Comparison of ENCODE assay signal across 9 cellular contexts in genomic region chr3:152556731-152557254, GRCh38.
DNase-seq lines count a peak whose midpoint lies in the region; ATAC-seq and TF ChIP-seq lines count a peak whose summit lies in the region.
"Had no signal": no experiment of that assay in that cellular context is flagged by ENCODE, and none has a peak within 500 bp of the region (broad histone marks: within the 10 kb centered on the region; RNA-seq: fewer than 3 reads in every experiment).

No MANE protein-coding gene starts in this region.

- peaks cover 10% of the 10 kb centered on the region for H3K9me3 Mint-ChIP-seq in activated T-helper 1 cell treated with anti-CD3 and anti-CD28 coated beads, Interleukin-12 subunit alpha, Interleukin-12 subunit beta, Interleukin-2, Interleukin-4 antibody, amounts not matched to agents 30 ng/mL and 10 ng/mL and 1 ng/mL, durations not matched to agents 14 hours and 24 hours and 36 hours

- ATAC-seq in GM18907 (IDR thresholded peaks at IDR 0.05; ENCODE audit: unreplicated experiment) (peak; percentile 78), HG02884 (IDR thresholded peaks at IDR 0.05; ENCODE audit: unreplicated experiment) (peak; percentile 71), mucosa of descending colon (peak; percentile 59)

- no peaks in the 10 kb centered on the region for H3K4me1 ChIP-seq in mucosa of descending colon (ENCODE audit: low read depth)

- peak; percentile 60 for DNase-seq in amniotic epithelial cell (ENCODE audit: low read depth)
- DNase-seq in mucosa of descending colon, result no peak
- DNase-seq in stimulated activated CD4-positive, alpha-beta T cell treated with anti-CD3 and anti-CD28 coated beads, Interleukin-12 subunit alpha, Interleukin-12 subunit beta, amount 100 ng/mL, for 4 hours, result no peak
- no peak for DNase-seq in DMS114 treated with DMSO at 0.1 percent for 48 hours (lab: John Stamatoyannopoulos, UW; ENCODE audit: unreplicated experiment)
- DNase-seq in activated T-helper 1 cell treated with anti-CD3 and anti-CD28 coated beads, Interleukin-12 subunit alpha, Interleukin-12 subunit beta, Interleukin-2, Interleukin-4 antibody, amounts not matched to agents 30 ng/mL and 10 ng/mL and 1 ng/mL, durations not matched to agents 14 hours and 24 hours and 36 hours (ENCODE audit: low spot score), result no peak
- no peak for DNase-seq in head of caudate nucleus

- H3K9me3 ChIP-seq in mucosa of descending colon, result no peaks in the 10 kb centered on the region

- H3K4me1 Mint-ChIP-seq in activated T-helper 1 cell treated with anti-CD3 and anti-CD28 coated beads, Interleukin-12 subunit alpha, Interleukin-12 subunit beta, Interleukin-2, Interleukin-4 antibody, amounts not matched to agents 30 ng/mL and 10 ng/mL and 1 ng/mL, durations not matched to agents 14 hours and 24 hours and 36 hours (ENCODE audit: low read depth), result peaks cover 9% of the 10 kb centered on the region
- H3K4me1 Mint-ChIP-seq: IgD-negative memory B cell had no signal

- no peaks in the 10 kb centered on the region for H3K36me3 ChIP-seq in mucosa of descending colon (ENCODE audit: low read depth)

- intact Hi-C loops in mucosa of descending colon (cut with DNase I, micrococcal nuclease), result no loop called here
- intact Hi-C loops in activated T-helper 1 cell treated with anti-CD3 and anti-CD28 coated beads, Interleukin-12 subunit alpha, Interleukin-12 subunit beta, Interleukin-2, Interleukin-4 antibody, amounts not matched to agents 30 ng/mL and 10 ng/mL and 1 ng/mL, durations not matched to agents 14 hours and 24 hours and 36 hours (cut with micrococcal nuclease), result no loop called here
- intact Hi-C loops in head of caudate nucleus (cut with DNase I), result no loop called here

- H3K36me3 Mint-ChIP-seq in activated T-helper 1 cell treated with anti-CD3 and anti-CD28 coated beads, Interleukin-12 subunit alpha, Interleukin-12 subunit beta, Interleukin-2, Interleukin-4 antibody, amounts not matched to agents 30 ng/mL and 10 ng/mL and 1 ng/mL, durations not matched to agents 14 hours and 24 hours and 36 hours (ENCODE audit: low read depth), result no peaks in the 10 kb centered on the region

- H3K27me3 Mint-ChIP-seq in activated T-helper 1 cell treated with anti-CD3 and anti-CD28 coated beads, Interleukin-12 subunit alpha, Interleukin-12 subunit beta, Interleukin-2, Interleukin-4 antibody, amounts not matched to agents 30 ng/mL and 10 ng/mL and 1 ng/mL, durations not matched to agents 14 hours and 24 hours and 36 hours (ENCODE audit: insufficient read depth), result peaks cover 4% of the 10 kb centered on the region

- no peak for TF ChIP-seq CTCF in mucosa of descending colon (IDR thresholded peaks at IDR 0.05)

- H3K4me3 Mint-ChIP-seq in activated T-helper 1 cell treated with anti-CD3 and anti-CD28 coated beads, Interleukin-12 subunit alpha, Interleukin-12 subunit beta, Interleukin-2, Interleukin-4 antibody, amounts not matched to agents 30 ng/mL and 10 ng/mL and 1 ng/mL, durations not matched to agents 14 hours and 24 hours and 36 hours, result no peak overlapping the region
- H3K4me3 Mint-ChIP-seq: IgD-negative memory B cell had no signal

- no peak overlapping the region for H3K4me3 ChIP-seq in mucosa of descending colon

- no peak overlapping the region for H3K27ac Mint-ChIP-seq in activated T-helper 1 cell treated with anti-CD3 and anti-CD28 coated beads, Interleukin-12 subunit alpha, Interleukin-12 subunit beta, Interleukin-2, Interleukin-4 antibody, amounts not matched to agents 30 ng/mL and 10 ng/mL and 1 ng/mL, durations not matched to agents 14 hours and 24 hours and 36 hours
- H3K27ac Mint-ChIP-seq: IgD-negative memory B cell had no signal
